31 cellular contexts compared by ENCODE assay signal in genomic region chr3:16336876-16337275, GRCh38.
DNase-seq lines count a peak whose midpoint lies in the region; ATAC-seq, FAIRE-seq and TF ChIP-seq lines count a peak whose summit lies in the region.
"Had no signal": no experiment of that assay in that cellular context is flagged by ENCODE, and none has a peak within 500 bp of the region (broad histone marks: within the 10 kb centered on the region; RNA-seq: fewer than 3 reads in every experiment).

No MANE protein-coding gene starts in this region.

- H3K27me3 ChIP-seq in right cardiac atrium (ENCODE audit: control insufficient read depth, insufficient read depth) (no peaks in the 10 kb centered on the region), right atrium auricular region (no peaks in the 10 kb centered on the region), H1 (replicated peaks in 1 of 4; ENCODE audit: control insufficient read depth in 3 of 4, extremely low read depth in 1 of 4, insufficient read depth in 3 of 4, low read length in 3 of 4) (no peaks in the 10 kb centered on the region), H9 (ENCODE audit: insufficient read depth, low read length) (no peaks in the 10 kb centered on the region)
- H3K27me3 ChIP-seq: BLaER1, cardiac muscle cell, colonic mucosa, left lung had no signal

- H3K27me3 Mint-ChIP-seq in T-cell = no peaks in the 10 kb centered on the region
- H3K27me3 Mint-ChIP-seq in stimulated activated naive B cell treated with anti-CD40 and anti-IgM and Interleukin-4, amounts not matched to agents 10 μg/mL and 1 μg/mL and 100 μg/mL, for 72 hours = no peaks in the 10 kb centered on the region
- no peaks in the 10 kb centered on the region for H3K27me3 Mint-ChIP-seq in H9 (ENCODE audit: low read depth)
- H3K27me3 Mint-ChIP-seq: activated naive CD4-positive, alpha-beta T cell treated with anti-CD3 and anti-CD28 coated beads, Interleukin-2, amount 10 ng/mL, durations not matched to agents 7 days and 5 days; progenitor cell of endocrine pancreas had no signal

- H2BK120ac ChIP-seq in H1 (replicated peaks; ENCODE audit: low read depth, low read length) (no peak overlapping the region), H9 (ENCODE audit: low read depth, low read length, poor library complexity, severe bottlenecking) (no peak overlapping the region)

- H2AFZ ChIP-seq in H1 (ENCODE audit: low read length) (no peak overlapping the region), H9 (ENCODE audit: low read length) (no peak overlapping the region)
- H2AFZ ChIP-seq: PC-9 had no signal

- no peak overlapping the region for H4K8ac ChIP-seq in H1 (ENCODE audit: extremely low read depth, insufficient read depth, low read length)
- no peak overlapping the region for H4K8ac ChIP-seq in H9 (replicated peaks; ENCODE audit: insufficient read length, low read depth, low read length)

- TF ChIP-seq CTCF in right atrium auricular region (IDR thresholded peaks at IDR 0.05) (no peak), H1 (IDR thresholded peaks at IDR 0.05; ENCODE audit: control extremely low read depth in 1 of 3, insufficient read depth in 1 of 3, low read depth in 1 of 3, low read length in 3 of 3) (no peak), H9 (conservative IDR thresholded peaks at IDR 0.05) (no peak)

- H3K4me2 ChIP-seq in H1 (ENCODE audit: insufficient read depth in 1 of 2, low read depth in 2 of 2, low read length in 2 of 2) (no peak overlapping the region), H9 (ENCODE audit: insufficient read depth, insufficient read length, low read length) (no peak overlapping the region)
- H3K4me2 ChIP-seq: BLaER1, PC-9, SK-N-SH had no signal

- H4K91ac ChIP-seq in H1 (replicated peaks; ENCODE audit: insufficient read length, low read length) (no peak overlapping the region), H9 (ENCODE audit: insufficient read length, low read depth, low read length) (no peak overlapping the region)

- H3K4me1 Mint-ChIP-seq in T-cell (peaks cover 78 to 85% (median 82%) of the 10 kb centered on the region in 3 donors), H9 (peaks cover 0 to 6% of the 10 kb centered on the region in 2 experiments; a peak in 3 of 4 replicates)
- peaks cover 26 to 44% of the 10 kb centered on the region in 2 donors for H3K4me1 Mint-ChIP-seq in stimulated activated naive B cell treated with anti-CD40 and anti-IgM and Interleukin-4, amounts not matched to agents 10 μg/mL and 1 μg/mL and 100 μg/mL, for 72 hours

- TF ChIP-seq POLR2A in H1 (IDR thresholded peaks at IDR 0.05; ENCODE audit: control extremely low read depth in 1 of 2, low read depth in 2 of 2, low read length in 2 of 2) (no peak), erythroblast (IDR thresholded peaks at IDR 0.05; ENCODE audit: low read length) (no peak)

- H4K5ac ChIP-seq in H1 (ENCODE audit: insufficient read length, low read depth, low read length) = no peak overlapping the region
- H4K5ac ChIP-seq in H9 (ENCODE audit: insufficient read length, low read depth, low read length) = no peak overlapping the region

- H3K4ac ChIP-seq in H1 (replicated peaks; ENCODE audit: insufficient read length, low read depth, low read length) (no peak overlapping the region), H9 (ENCODE audit: low read depth, low read length) (no peak overlapping the region)

- POLR2A ChIA-PET in T-cell (lab: Charles Lee) = interaction anchor here in 1 of 2 donors (1.5 kb wide), 1 partner anchor 13 kb away, joined by 3 read pairs; no protein-coding TSS in a partner anchor
- POLR2A ChIA-PET in H1 (lab: Charles Lee; ENCODE audit: partially characterized antibody) = no interaction called here

- CTCF ChIA-PET in T-cell (lab: Charles Lee) (interaction anchor here in 1 of 2 donors (0.9 to 1.2 kb wide), 3 partner anchors 18 to 69 kb away, joined by 3 to 9 read pairs (median 3); no protein-coding TSS in a partner anchor), H1 (lab: Charles Lee; ENCODE audit: partially characterized antibody) (interaction anchor here (0.9 to 5.2 kb wide), 4 partner anchors 16 to 176 kb away, joined by 3 to 41 read pairs (median 6); partner anchors contain the start of gene RFTN1)

- no peak for TF ChIP-seq EP300 in H1 (IDR thresholded peaks at IDR 0.05; ENCODE audit: borderline replicate concordance in 1 of 2, low read depth in 2 of 2, low read length in 2 of 2)

- H2BK15ac ChIP-seq in H1 (ENCODE audit: low read length) = no peak overlapping the region
- no peak overlapping the region for H2BK15ac ChIP-seq in H9 (ENCODE audit: low read depth, low read length)

- 0 out of 2 replicates have a peak overlapping the region, but pooled peaks have one; percentile 8 for H2BK5ac ChIP-seq in H1 (ENCODE audit: low read depth, low read length)
- H2BK5ac ChIP-seq in H9 (ENCODE audit: insufficient read length, low read length) = no peak overlapping the region

- no peaks in the 10 kb centered on the region for H3K79me2 ChIP-seq in H1 (ENCODE audit: control insufficient read depth in 1 of 2, insufficient read depth in 2 of 2, low read length in 2 of 2)
- no peaks in the 10 kb centered on the region for H3K79me2 ChIP-seq in H9 (ENCODE audit: insufficient read depth, low read length)

- H3K9me3 ChIP-seq in right cardiac atrium (ENCODE audit: control insufficient read depth, low read length) = no peaks in the 10 kb centered on the region
- peaks cover 0 to 7% of the 10 kb centered on the region in 2 donors for H3K9me3 ChIP-seq in right atrium auricular region
- no peaks in the 10 kb centered on the region for H3K9me3 ChIP-seq in H1 (ENCODE audit: insufficient read depth in 2 of 2, low read depth in 1 of 2, low read length in 1 of 2)
- H3K9me3 ChIP-seq in H9 (ENCODE audit: control insufficient read depth, low read depth, low read length) = no peaks in the 10 kb centered on the region
- H3K9me3 ChIP-seq: colonic mucosa had no signal

- no peak overlapping the region for H3K18ac ChIP-seq in H1 (ENCODE audit: extremely low read depth, low read length)
- H3K18ac ChIP-seq in H9 (ENCODE audit: insufficient read length, low read depth, low read length) = no peak overlapping the region

- TF ChIP-seq RAD21 in H1 (IDR thresholded peaks at IDR 0.05 in 1 of 2, conservative IDR thresholded peaks at IDR 0.05 in 1 of 2; ENCODE audit: low read depth in 2 of 2, low read length in 2 of 2) = no peak

- H3K27ac Mint-ChIP-seq in T-cell (peak overlapping the region; percentile 91 to 94), H9 (0 out of 7 replicates have a peak overlapping the region, but pooled peaks of 1 of the 3 experiments have one; percentile 27)
- H3K27ac Mint-ChIP-seq in stimulated activated naive B cell treated with anti-CD40 and anti-IgM and Interleukin-4, amounts not matched to agents 10 μg/mL and 1 μg/mL and 100 μg/mL, for 72 hours = peak overlapping the region; percentile 51
- H3K27ac Mint-ChIP-seq: activated T-cell treated with anti-CD3 and anti-CD28 coated beads, Interleukin-2, amount 50 U/mL, for 72 hours; progenitor cell of endocrine pancreas had no signal

- H2BK20ac ChIP-seq in H1 (ENCODE audit: low read length) (no peak overlapping the region), H9 (ENCODE audit: low read depth, low read length, poor library complexity, severe bottlenecking) (no peak overlapping the region)

- H3K27ac ChIP-seq in right cardiac atrium (ENCODE audit: low read length) (peak overlapping the region; percentile 23), right atrium auricular region (no peak overlapping the region), H1 (ENCODE audit: low read depth, low read length) (no peak overlapping the region), H9 (ENCODE audit: insufficient read length, low read depth, low read length) (no peak overlapping the region)
- H3K27ac ChIP-seq: BLaER1, colonic mucosa, epithelial cell of prostate, PC-9 had no signal

- H2AK5ac ChIP-seq in H1 (ENCODE audit: low read depth, low read length) = no peak overlapping the region
- no peak overlapping the region for H2AK5ac ChIP-seq in H9 (ENCODE audit: insufficient read length, low read length)

- H3T11ph ChIP-seq in H9 (ENCODE audit: low read length) = no peak overlapping the region

- H3K9me3 Mint-ChIP-seq in T-cell (peaks cover 0 to 3% (median 3%) of the 10 kb centered on the region in 3 donors), H9 (peaks cover 8% of the 10 kb centered on the region in 2 experiments)
- H3K9me3 Mint-ChIP-seq in stimulated activated naive B cell treated with anti-CD40 and anti-IgM and Interleukin-4, amounts not matched to agents 10 μg/mL and 1 μg/mL and 100 μg/mL, for 72 hours = peaks cover 4 to 9% of the 10 kb centered on the region in 2 donors
- H3K9me3 Mint-ChIP-seq: activated naive CD4-positive, alpha-beta T cell treated with anti-CD3 and anti-CD28 coated beads, Interleukin-2, amount 10 ng/mL, durations not matched to agents 7 days and 5 days had no signal

- DNase-seq in right cardiac atrium (no peak), right atrium auricular region (ENCODE audit: low spot score) (no peak), T-cell (no peak), H1 (ENCODE audit: low read depth in 1 of 2, low spot score in 2 of 2) (no peak), H9 (no peak), NCI-H2171 treated with DMSO at 0.1 percent for 48 hours (lab: John Stamatoyannopoulos, UW) (no peak), erythroblast (lab: John Stamatoyannopoulos, UW) (no peak)
- DNase-seq in stimulated activated naive B cell treated with anti-CD40 and anti-IgM and Interleukin-4, amounts not matched to agents 10 μg/mL and 1 μg/mL and 100 μg/mL, for 72 hours = no peak
- DNase-seq: activated CD4-positive, CD25-positive, alpha-beta regulatory T cell treated with anti-CD3 and anti-CD28 coated beads, Interleukin-2, amount 50 U/mL, for 72 hours; activated naive CD4-positive, alpha-beta T cell treated with anti-CD3 and anti-CD28 coated beads, Interleukin-2, amount 10 ng/mL, durations not matched to agents 7 days and 5 days; activated T-cell treated with anti-CD3 and anti-CD28 coated beads, Interleukin-2, amount 50 U/mL, for 72 hours; Calu3; colonic mucosa; effector CD4-positive, alpha-beta T cell; Karpas-422; left lung; NCI-H1436 treated with DMSO at 0.1 percent for 48 hours; NCI-H2081 treated with DMSO at 0.1 percent for 48 hours; NCI-H345; NCI-H69; PC-9; SK-N-SH; stimulated activated CD4-positive, alpha-beta T cell treated with anti-CD3 and anti-CD28 coated beads, Interleukin-4, amount 100 ng/mL, for 1 hour had no signal

- FAIRE-seq in H1 (lab: Jason Lieb, UNC) = no peak
- FAIRE-seq: astrocyte, HepG2, TTC549 had no signal

- H3K4me1 ChIP-seq in right cardiac atrium (ENCODE audit: control insufficient read depth, insufficient read depth, low read length) (peaks cover 7% of the 10 kb centered on the region), right atrium auricular region (peaks cover 0 to 18% of the 10 kb centered on the region in 2 donors), H1 (replicated peaks in 1 of 4; ENCODE audit: control insufficient read depth in 3 of 4, insufficient read depth in 4 of 4, low read length in 3 of 4) (no peaks in the 10 kb centered on the region; a peak in 2 of 7 replicates), H9 (ENCODE audit: insufficient read depth, low read length) (peaks cover 3% of the 10 kb centered on the region; the same call in 1 of the 2 replicates)
- H3K4me1 ChIP-seq: colonic mucosa had no signal

- H3K79me1 ChIP-seq in H1 (ENCODE audit: low read depth, low read length) (0 out of 2 replicates have a peak, but pooled peaks cover 2% of the 10 kb centered on the region), H9 (ENCODE audit: insufficient read depth, low read depth, low read length, poor library complexity, severe bottlenecking) (no peaks in the 10 kb centered on the region)

- no peak overlapping the region for H3K9ac ChIP-seq in H1 (replicated peaks in 1 of 4; ENCODE audit: extremely low read depth in 1 of 4, low read depth in 3 of 4, low read length in 3 of 4)
- H3K9ac ChIP-seq in H9 (ENCODE audit: extremely low read depth, insufficient read length, low read length) = no peak overlapping the region
- H3K9ac ChIP-seq: BLaER1, SK-N-SH had no signal

- H3K36me3 ChIP-seq in right atrium auricular region (peaks cover 9% of the 10 kb centered on the region), H1 (ENCODE audit: control insufficient read depth in 2 of 4, insufficient read depth in 4 of 4, low read length in 3 of 4) (peaks cover 0 to 3% (median 2%) of the 10 kb centered on the region in 4 experiments; a peak in 3 of 8 replicates)
- H3K36me3 ChIP-seq: cardiac muscle cell, colonic mucosa had no signal

- no peak overlapping the region for H2BK12ac ChIP-seq in H1 (ENCODE audit: low read depth, low read length)
- H2BK12ac ChIP-seq in H9 (ENCODE audit: insufficient read length, low read depth, low read length) = no peak overlapping the region

- peak in 1 of 2 donors; percentile 17 for ATAC-seq in right cardiac atrium
- ATAC-seq in T-cell (replicated peaks in 1 of 4) = no peak
- no peak for ATAC-seq in stimulated activated naive B cell treated with anti-CD40 and anti-IgM and Interleukin-4, amounts not matched to agents 10 μg/mL and 1 μg/mL and 100 μg/mL, for 72 hours (replicated peaks)
- ATAC-seq: activated T-cell treated with anti-CD3 and anti-CD28 coated beads, Interleukin-2, amount 50 U/mL, for 72 hours; HepG2; left lung had no signal

- H3K4me3 Mint-ChIP-seq in T-cell = peak overlapping the region in 1 of 3 donors; percentile 48
- no peak overlapping the region for H3K4me3 Mint-ChIP-seq in stimulated activated naive B cell treated with anti-CD40 and anti-IgM and Interleukin-4, amounts not matched to agents 10 μg/mL and 1 μg/mL and 100 μg/mL, for 72 hours
- no peak overlapping the region for H3K4me3 Mint-ChIP-seq in H9
- H3K4me3 Mint-ChIP-seq: activated naive CD4-positive, alpha-beta T cell treated with anti-CD3 and anti-CD28 coated beads, Interleukin-2, amount 10 ng/mL, durations not matched to agents 7 days and 5 days; activated T-cell treated with anti-CD3 and anti-CD28 coated beads, Interleukin-2, amount 50 U/mL, for 72 hours; T-helper 1 cell treated with Interleukin-12 subunit alpha and Interleukin-12 subunit beta and Interleukin-4 antibody, amounts not matched to agents 30 μg/mL and 1 μg/mL, for 36 hours had no signal

- H3K36me3 Mint-ChIP-seq in T-cell (peaks cover 54% of the 10 kb centered on the region), H9 (ENCODE audit: insufficient read depth in 1 of 3, low read depth in 3 of 3) (peaks cover 23 to 32% (median 30%) of the 10 kb centered on the region in 3 experiments)
- H3K36me3 Mint-ChIP-seq in stimulated activated naive B cell treated with anti-CD40 and anti-IgM and Interleukin-4, amounts not matched to agents 10 μg/mL and 1 μg/mL and 100 μg/mL, for 72 hours = peaks cover 72 to 77% of the 10 kb centered on the region in 2 donors

- H4K20me1 ChIP-seq in H1 (replicated peaks in 1 of 2; ENCODE audit: control insufficient read depth in 1 of 2, insufficient read depth in 2 of 2, low read length in 2 of 2) = no peaks in the 10 kb centered on the region
- no peaks in the 10 kb centered on the region for H4K20me1 ChIP-seq in H9 (ENCODE audit: control insufficient read depth, insufficient read depth, insufficient read length)

- H3K56ac ChIP-seq in H1 (replicated peaks; ENCODE audit: insufficient read length, low read depth, low read length) = no peak overlapping the region
- no peak overlapping the region for H3K56ac ChIP-seq in H9 (ENCODE audit: insufficient read length, low read depth, low read length)

- no peaks in the 10 kb centered on the region for H3K23me2 ChIP-seq in H1 (ENCODE audit: low read depth, low read length)
- H3K23me2 ChIP-seq in H9 (ENCODE audit: insufficient read length, low read depth, low read length, poor library complexity, severe bottlenecking) = no peaks in the 10 kb centered on the region

- H3K14ac ChIP-seq in H1 (ENCODE audit: insufficient read length) (no peak overlapping the region), H9 (ENCODE audit: insufficient read depth, low read length) (no peak overlapping the region)

- intact Hi-C loops in right cardiac atrium (cut with DNase I) = no loop called here

- WGBS in right cardiac atrium = 92% methylated on average over 7 of the region's 7 CpGs
- WGBS in H1 (ENCODE audit: extremely low coverage in 1 of 2, insufficient coverage in 1 of 2, insufficient read length in 1 of 2, insufficient replicate concordance in 2 of 2, low coverage in 1 of 2, low lambda C conversion rate in 2 of 2, missing lambda C conversion rate in 1 of 2), 2 experiments = 94% methylated on average over 7 of the region's 7 CpGs; no CpG with 5 or more reads in 1 of the 2 experiments
- no CpG with 5 or more reads among the region's 7 CpGs for WGBS in H9 (ENCODE audit: extremely low coverage, insufficient read length, low lambda C conversion rate)

- H3K23ac ChIP-seq in H1 (ENCODE audit: insufficient read length) (no peak overlapping the region), H9 (ENCODE audit: insufficient read length, low read depth, low read length) (no peak overlapping the region)

- H3K4me3 ChIP-seq in right cardiac atrium (ENCODE audit: low read length) = no peak overlapping the region
- H3K4me3 ChIP-seq in right atrium auricular region = no peak overlapping the region
- no peak overlapping the region for H3K4me3 ChIP-seq in H1 (ENCODE audit: extremely low read depth in 1 of 4, insufficient read depth in 2 of 4, low read depth in 3 of 4, low read length in 4 of 4)
- H3K4me3 ChIP-seq: BLaER1, cardiac muscle cell, colonic mucosa, left lung, PC-9 had no signal
